8 cellular contexts compared by ENCODE assay signal in the genomic region with DNA sequence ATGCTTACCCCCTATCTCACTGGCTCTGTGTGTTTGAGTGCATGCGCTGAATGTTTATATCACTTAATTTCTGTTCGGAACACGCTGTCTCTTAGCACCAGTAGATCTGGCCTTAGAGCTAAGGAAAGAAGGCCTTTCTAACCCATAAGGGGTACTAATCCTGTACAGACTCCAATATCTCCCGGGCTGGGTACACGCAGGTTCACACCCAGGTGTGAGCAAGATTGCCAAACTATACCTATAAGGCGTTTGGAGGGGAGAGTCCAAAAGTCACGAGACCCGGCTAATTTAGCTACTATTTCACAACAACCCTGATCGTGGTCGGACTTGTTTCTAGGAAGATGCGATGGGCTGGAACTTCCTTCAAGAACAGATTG. TPM values are rescaled to one million over a fixed set of nuclear protein-coding genes. Genes with fewer than 3 reads are reported as not detected.
A peak's percentile ranks its signal among the peaks of the same experiment; 100 is the strongest.
DNase-seq lines count a peak whose midpoint lies in the region; FAIRE-seq and TF ChIP-seq lines count a peak whose summit lies in the region.

No MANE protein-coding gene starts in this region.

- TF ChIP-seq CTCF in coronary artery (IDR thresholded peaks at IDR 0.05) = no peak
- no peak for TF ChIP-seq CTCF in neural crest cell (conservative IDR thresholded peaks at IDR 0.05)

- H3K4me3 Mint-ChIP-seq in neural crest cell = peak overlapping the region; percentile 94

- H3K27me3 Mint-ChIP-seq in neural crest cell (ENCODE audit: low read depth) = peaks cover 25% of the 10 kb centered on the region

- peak overlapping the region; percentile 99 for H3K4me3 ChIP-seq in MG63
- H3K4me3 ChIP-seq in coronary artery = peak overlapping the region; percentile 83

- peak; percentile 71 for DNase-seq in SKM-1 treated with dmso at 0.1 percent for 144 hours (lab: John Stamatoyannopoulos, UW; ENCODE audit: unreplicated experiment)
- no peak for DNase-seq in SKM-1 (lab: John Stamatoyannopoulos, UW; ENCODE audit: unreplicated experiment)
- no peak for DNase-seq in MG63
- DNase-seq in coronary artery (ENCODE audit: low spot score) = no peak
- no peak for DNase-seq in neural crest cell (ENCODE audit: low read depth, low spot score)
- no peak for DNase-seq in GM12891 (ENCODE audit: insufficient read length, low spot score)
- DNase-seq in stimulated activated CD4-positive, alpha-beta T cell treated with anti-CD3 and anti-CD28 coated beads, Interleukin-12 subunit alpha, Interleukin-12 subunit beta, amount 100 ng/mL, for 4 hours = no peak
- DNase-seq in stimulated activated CD4-positive, alpha-beta T cell treated with anti-CD3 and anti-CD28 coated beads, Interleukin-4, amount 100 ng/mL, for 4 hours = no peak

- peaks cover 18% of the 10 kb centered on the region for H3K36me3 ChIP-seq in MG63

- H3K9me3 Mint-ChIP-seq in neural crest cell = no peaks in the 10 kb centered on the region

- H3K4me1 Mint-ChIP-seq in neural crest cell = peaks cover 26% of the 10 kb centered on the region

- H3K9me3 ChIP-seq in MG63 = no peaks in the 10 kb centered on the region

- H3K36me3 Mint-ChIP-seq in neural crest cell (ENCODE audit: low read depth) = peaks cover 7% of the 10 kb centered on the region

- no peak for FAIRE-seq in GM12891 (lab: Jason Lieb, UNC)

- peaks cover 2% of the 10 kb centered on the region; the same call in 1 of the 2 replicates for H3K27me3 ChIP-seq in MG63

- H3K27ac ChIP-seq in coronary artery = peak overlapping the region in 1 of 2 donors; percentile 92

- TF ChIP-seq POLR2A in GM12891 (IDR thresholded peaks at IDR 0.05; ENCODE audit: low read depth, low read length) = no peak; the same call in 1 of the 2 replicates

- peak overlapping the region; percentile 75 for H3K27ac Mint-ChIP-seq in neural crest cell (ENCODE audit: unreplicated experiment)

TF ChIP-seq in GM12891, 5 proteins besides CTCF, POLR2A, EP300 and RAD21:
- no peak for TF ChIP-seq POLR2AphosphoS5 (IDR thresholded peaks at IDR 0.05; ENCODE audit: low read depth, low read length)
- no peak for TF ChIP-seq TAF1 (IDR thresholded peaks at IDR 0.05; ENCODE audit: low read depth, low read length)
- TF ChIP-seq SPI1 (IDR thresholded peaks at IDR 0.05; ENCODE audit: low read depth, low read length) = no peak
- TF ChIP-seq POU2F2 (IDR thresholded peaks at IDR 0.05; ENCODE audit: low read depth, low read length) = no peak
- TF ChIP-seq PAX5 (IDR thresholded peaks at IDR 0.05; ENCODE audit: insufficient read depth, low read length, severe bottlenecking) = no peak

RNA-seq across cellular contexts. Expression of a gene that starts 0.7 kb away (rescaled TPM):
- total RNA-seq in MG63 (2014; rRNA removed; shearing (Covaris generic); ENCODE audit: low replicate concordance) = 15.0 and 18.1 TPM in 2 replicates
- 15.3 and 16.7 TPM in 2 replicates for total RNA-seq in neural crest cell
- 12.6 TPM for polyA plus RNA-seq in GM12891 (2012; ENCODE audit: low read depth, missing spikeins)
